In the genomic region with DNA sequence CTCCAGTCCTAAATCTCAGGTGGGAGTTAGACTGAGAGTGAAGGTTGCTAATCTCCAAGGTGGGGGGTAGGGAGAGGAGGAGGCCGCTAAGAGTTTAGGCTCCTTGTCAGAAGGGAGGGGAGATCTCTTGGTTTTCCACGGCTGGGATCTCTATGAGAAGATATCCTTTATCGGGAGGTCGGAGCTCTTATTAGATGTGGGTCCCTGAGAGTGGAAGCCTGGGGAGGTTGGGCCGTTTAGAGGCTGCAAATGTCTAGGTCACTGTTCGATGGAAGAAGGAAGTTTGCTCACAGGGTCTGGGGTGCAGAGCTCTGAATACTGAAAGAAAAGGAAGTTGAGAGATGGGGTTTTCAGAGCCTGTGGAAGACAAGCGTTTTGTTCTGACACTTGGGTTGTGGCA, we compare ENCODE assay signal across 10 cellular contexts. TPM values are rescaled to one million over a fixed set of nuclear protein-coding genes. Genes with fewer than 3 reads are reported as not detected.
DNase-seq lines count a peak whose midpoint lies in the region; ATAC-seq, FAIRE-seq and TF ChIP-seq lines count a peak whose summit lies in the region.
"Had no signal": no experiment of that assay in that cellular context is flagged by ENCODE, and none has a peak within 500 bp of the region (broad histone marks: within the 10 kb centered on the region; RNA-seq: fewer than 3 reads in every experiment).

No MANE protein-coding gene starts in this region.

- H3K79me1 ChIP-seq in trophoblast cell (ENCODE audit: low read length) = peaks cover 18% of the 10 kb centered on the region

- peaks cover 3 to 8% of the 10 kb centered on the region in 2 experiments for H3K4me1 ChIP-seq in trophoblast cell (ENCODE audit: control insufficient read depth in 1 of 2, insufficient read depth in 2 of 2, low read length in 2 of 2)

- no peak overlapping the region for H3K9ac ChIP-seq in trophoblast cell (ENCODE audit: low read length)

- no peak overlapping the region for H3K27ac ChIP-seq in trophoblast cell (ENCODE audit: low read depth, low read length)

- no CpG with 5 or more reads among the region's 7 CpGs for WGBS in trophoblast cell (ENCODE audit: extremely low coverage, insufficient coverage, insufficient read length)

- in situ Hi-C loops in GM13977 (cut with MboI; ENCODE audit: low pct_unique_long_range_greater_than_20kb, low sequenced_read_pairs, unreplicated experiment) = no loop called here

- no peak overlapping the region for H3K4me3 ChIP-seq in trophoblast cell (ENCODE audit: low read depth, low read length)

- peaks cover 45% of the 10 kb centered on the region for H3K4me1 Mint-ChIP-seq in chondrocyte (ENCODE audit: low read depth)

- H3K36me3 ChIP-seq in trophoblast cell (ENCODE audit: control insufficient read depth in 1 of 2, insufficient read depth in 2 of 2, low read length in 2 of 2) = peaks cover 47 to 51% of the 10 kb centered on the region in 2 experiments

- TF ChIP-seq CTCF in GM13977 (IDR thresholded peaks at IDR 0.05; ENCODE audit: extremely low read depth, insufficient read depth, missing control alignments) = no peak
- no peak for TF ChIP-seq CTCF in chondrocyte (IDR thresholded peaks at IDR 0.05)

- H3K4me3 Mint-ChIP-seq in chondrocyte (ENCODE audit: unreplicated experiment) = peak overlapping the region; percentile 14

- no peak overlapping the region for H2AK5ac ChIP-seq in trophoblast cell (ENCODE audit: low read length)

- H3K79me2 ChIP-seq in trophoblast cell (ENCODE audit: control insufficient read depth, insufficient read depth, low read length, poor library complexity) = peaks cover 20% of the 10 kb centered on the region

- no peak overlapping the region for H4K12ac ChIP-seq in trophoblast cell (ENCODE audit: low read depth, low read length)

- H2BK5ac ChIP-seq in trophoblast cell (ENCODE audit: low read depth, low read length, poor library complexity) = no peak overlapping the region

- H3K23ac ChIP-seq in trophoblast cell (ENCODE audit: low read length) = no peak overlapping the region

- no peaks in the 10 kb centered on the region for H3K9me3 Mint-ChIP-seq in chondrocyte (ENCODE audit: low read depth)

- ATAC-seq in GM21515 (IDR thresholded peaks at IDR 0.05; ENCODE audit: unreplicated experiment) = no peak

- no peak overlapping the region for H3K4me2 ChIP-seq in trophoblast cell (ENCODE audit: low read length)

- no peak overlapping the region for H3K14ac ChIP-seq in trophoblast cell (ENCODE audit: low read length)

- H4K8ac ChIP-seq in trophoblast cell (ENCODE audit: low read depth, low read length) = no peak overlapping the region

- peak overlapping the region; percentile 77 for H3K4ac ChIP-seq in trophoblast cell (ENCODE audit: low read depth, low read length)

- no peak for FAIRE-seq in RCC 7860 (lab: Jason Lieb, UNC)

- H3K9me3 ChIP-seq in trophoblast cell (ENCODE audit: insufficient read depth, low read depth, low read length) = peaks cover 4% of the 10 kb centered on the region

- H2AFZ ChIP-seq in trophoblast cell (ENCODE audit: insufficient read depth, low read length, poor library complexity) = no peak overlapping the region

- H4K91ac ChIP-seq in trophoblast cell (ENCODE audit: low read depth, low read length) = no peak overlapping the region

- H3K36me3 Mint-ChIP-seq in chondrocyte (ENCODE audit: low read depth) = peaks cover 31% of the 10 kb centered on the region

- H3K18ac ChIP-seq in trophoblast cell (ENCODE audit: low read length) = peak overlapping the region; percentile 20

- no peaks in the 10 kb centered on the region for H3K27me3 Mint-ChIP-seq in chondrocyte (ENCODE audit: low read depth)

- no peaks in the 10 kb centered on the region for H3K27me3 ChIP-seq in trophoblast cell (ENCODE audit: insufficient read depth, low read length)

- peak overlapping the region; percentile 62 for H3K27ac Mint-ChIP-seq in chondrocyte (ENCODE audit: unreplicated experiment)

- no peak overlapping the region for H2BK120ac ChIP-seq in trophoblast cell (ENCODE audit: insufficient read depth, low read length, poor library complexity)

- H2BK12ac ChIP-seq in trophoblast cell (ENCODE audit: low read length) = no peak overlapping the region

- DNase-seq in GM13977 (ENCODE audit: low spot score) = peak; percentile 18
- DNase-seq in NOMO-1 (lab: John Stamatoyannopoulos, UW; ENCODE audit: unreplicated experiment in 2 of 2) = peak; percentile 45 to 82
- DNase-seq in chondrocyte (ENCODE audit: low spot score) = no peak
- DNase-seq in trophoblast cell = peak in 1 of 2 donors; percentile 26
- DNase-seq in DMS153 treated with DMSO at 0.1 percent for 48 hours (lab: John Stamatoyannopoulos, UW; ENCODE audit: unreplicated experiment) = no peak
- DNase-seq in RCC 7860 (ENCODE audit: low spot score) = no peak
- DNase-seq: foreskin fibroblast, IMR-90 had no signal

RNA-seq across cellular contexts. Expression of a gene that starts 3.8 kb away (rescaled TPM):
- 184 to 293 TPM (median 292 TPM) in 3 replicates for total RNA-seq in chondrocyte
- polyA plus RNA-seq in trophoblast cell (2013) = 364 and 407 TPM in 2 replicates

RNA-seq across cellular contexts. Expression of a gene that starts 10.5 kb away (rescaled TPM):
- total RNA-seq in chondrocyte = 0.15 to 0.56 TPM in 2 of 3 replicates, not detected in the other
- polyA plus RNA-seq in trophoblast cell (2013) = 0.25 and 0.36 TPM in 2 replicates
- total RNA-seq: IMR-90, lung microvascular endothelial cell had no signal
- polyA plus RNA-seq: IMR-90 had no signal

RNA-seq across cellular contexts. Expression of a gene that starts 37.6 kb away (rescaled TPM):
- total RNA-seq in chondrocyte = not detected in 3 replicates
- polyA plus RNA-seq in trophoblast cell (2013) = 0.04 and 0.08 TPM in 2 replicates
- total RNA-seq: lung microvascular endothelial cell had no signal

RNA-seq across cellular contexts. Expression of a gene that starts 47.3 kb away (rescaled TPM):
- not detected in 3 replicates for total RNA-seq in chondrocyte
- 0.26 and 0.29 TPM in 2 replicates for polyA plus RNA-seq in trophoblast cell (2013)
- total RNA-seq: IMR-90 had no signal
- polyA plus RNA-seq: IMR-90 had no signal

Comparison
In these comparisons a context has a peak if more than half of its experiments do, and no peak if none do; other contexts are left out.
1. DNase-seq: peak in GM13977 (single experiment) and NOMO-1 (2 of 2); none in chondrocyte (single experiment), DMS153 treated with DMSO at 0.1 percent for 48 hours (single experiment) and RCC 7860 (single experiment).